In the genomic region with DNA sequence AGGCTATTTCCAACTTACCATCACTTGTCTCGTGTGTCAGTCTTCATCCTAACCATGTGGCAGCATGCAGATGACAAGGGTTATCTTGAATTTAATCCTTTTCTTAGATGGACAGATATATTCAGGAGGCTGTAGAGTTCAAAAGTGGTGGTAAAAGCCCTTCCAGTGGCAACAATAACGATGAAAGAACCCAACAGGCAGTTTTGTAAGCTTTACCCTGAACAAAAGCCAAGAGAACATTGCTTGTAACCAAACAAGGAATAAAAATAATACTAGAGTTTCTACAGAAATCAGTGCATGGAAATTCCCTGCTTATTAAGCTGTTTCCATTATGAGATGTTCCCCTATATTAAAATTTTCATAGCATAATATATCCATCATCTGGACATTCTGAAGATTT, we compare ENCODE assay signal across 23 cellular contexts.
DNase-seq lines count a peak whose midpoint lies in the region; ATAC-seq and TF ChIP-seq lines count a peak whose summit lies in the region.
"Had no signal": no experiment of that assay in that cellular context is flagged by ENCODE, and none has a peak within 500 bp of the region (broad histone marks: within the 10 kb centered on the region; RNA-seq: fewer than 3 reads in every experiment).

No MANE protein-coding gene starts in this region.

- H3K79me2 ChIP-seq in osteoblast (ENCODE audit: insufficient read depth, low read length) = peaks cover 6% of the 10 kb centered on the region

- H3K4me1 Mint-ChIP-seq in MCF 10A (ENCODE audit: insufficient read depth, unreplicated experiment) = peaks cover 14% of the 10 kb centered on the region
- H3K4me1 Mint-ChIP-seq: naive thymus-derived CD8-positive, alpha-beta T cell had no signal

- TF ChIP-seq EP300 in ovary (IDR thresholded peaks at IDR 0.05) = no peak

- H3K27me3 ChIP-seq in breast epithelium (no peaks in the 10 kb centered on the region), osteoblast (ENCODE audit: insufficient read depth, low read length) (no peaks in the 10 kb centered on the region), vagina (no peaks in the 10 kb centered on the region), ovary (no peaks in the 10 kb centered on the region)
- H3K27me3 ChIP-seq: cardiac muscle cell, dorsolateral prefrontal cortex, heart right ventricle, right atrium auricular region, thyroid gland had no signal

- POLR2A ChIA-PET in MCF 10A (lab: Yijun Ruan, JAX) = interaction anchor here (0.8 to 2.4 kb wide), 5 partner anchors 9 to 205 kb away, joined by 3 to 7 read pairs (median 4); no protein-coding TSS in a partner anchor

- H3K36me3 ChIP-seq in breast epithelium (no peaks in the 10 kb centered on the region), osteoblast (ENCODE audit: insufficient read depth, low read length) (no peaks in the 10 kb centered on the region), vagina (no peaks in the 10 kb centered on the region), ovary (no peaks in the 10 kb centered on the region)
- H3K36me3 ChIP-seq: cardiac muscle cell, heart right ventricle, right atrium auricular region, thyroid gland had no signal

- TF ChIP-seq POLR2A in breast epithelium (IDR thresholded peaks at IDR 0.05) = no peak
- no peak for TF ChIP-seq POLR2A in vagina (IDR thresholded peaks at IDR 0.05)
- TF ChIP-seq POLR2A in ovary (IDR thresholded peaks at IDR 0.05) = no peak

- no peaks in the 10 kb centered on the region for H3K9me3 Mint-ChIP-seq in MCF 10A (ENCODE audit: unreplicated experiment)
- H3K9me3 Mint-ChIP-seq: activated T-cell treated with anti-CD3 and anti-CD28 coated beads, Interleukin-2, amount 50 U/mL, for 24 hours; CD8-positive, alpha-beta T cell; naive thymus-derived CD8-positive, alpha-beta T cell had no signal

- no peak overlapping the region for H3K27ac ChIP-seq in breast epithelium
- peak overlapping the region; percentile 51 for H3K27ac ChIP-seq in osteoblast (ENCODE audit: low read depth, low read length)
- H3K27ac ChIP-seq in vagina = peak overlapping the region; percentile 46
- H3K27ac ChIP-seq in ovary = no peak overlapping the region
- H3K27ac ChIP-seq: 22Rv1, cardiac muscle cell had no signal

- DNase-seq in MCF 10A (ENCODE audit: unreplicated experiment) (no peak), breast epithelium (ENCODE audit: low spot score in 2 of 2) (no peak), choroid plexus epithelial cell (ENCODE audit: low read depth) (peak; percentile 54), osteoblast (ENCODE audit: insufficient read length, low spot score, missing footprints) (no peak), vagina (ENCODE audit: extremely low spot score in 2 of 2) (no peak), NCI-H526 (lab: John Stamatoyannopoulos, UW) (no peak), ovary (no peak)
- DNase-seq: activated CD4-positive, alpha-beta T cell treated with anti-CD3 and anti-CD28 coated beads for 4 hours; activated T-cell treated with anti-CD3 and anti-CD28 coated beads, Interleukin-2, amount 50 U/mL, for 24 hours; AML-193; CD8-positive, alpha-beta T cell; dorsolateral prefrontal cortex; heart right ventricle; naive thymus-derived CD8-positive, alpha-beta T cell; NCI-H1694; NCI-H524 treated with DMSO at 0.1 percent for 48 hours; stimulated activated naive CD8-positive, alpha-beta T cell treated with anti-CD3 and anti-CD28 coated beads, Interleukin-15, Interleukin-2, amounts not matched to agents 100 U/mL and 50 U/mL, for 24 hours; T-helper 2 cell; thyroid gland had no signal

- ATAC-seq in HG03280 (IDR thresholded peaks at IDR 0.05; ENCODE audit: unreplicated experiment) = no peak
- ATAC-seq: CD8-positive, alpha-beta T cell; naive thymus-derived CD8-positive, alpha-beta T cell; stimulated activated naive CD8-positive, alpha-beta T cell treated with anti-CD3 and anti-CD28 coated beads, Interleukin-15, Interleukin-2, amounts not matched to agents 100 U/mL and 50 U/mL, for 24 hours had no signal

- H3K27ac Mint-ChIP-seq in MCF 10A (ENCODE audit: low read depth, unreplicated experiment) = peak overlapping the region; percentile 93
- H3K27ac Mint-ChIP-seq: activated T-cell treated with anti-CD3 and anti-CD28 coated beads, Interleukin-2, amount 50 U/mL, for 24 hours; CD8-positive, alpha-beta T cell; naive thymus-derived CD8-positive, alpha-beta T cell had no signal

- H4K20me1 ChIP-seq in osteoblast (ENCODE audit: insufficient read depth, low read length) = no peaks in the 10 kb centered on the region

- H3K4me3 ChIP-seq in breast epithelium = no peak overlapping the region
- no peak overlapping the region for H3K4me3 ChIP-seq in choroid plexus epithelial cell (ENCODE audit: low read depth, low read length)
- H3K4me3 ChIP-seq in osteoblast (ENCODE audit: insufficient read depth, low read length) = no peak overlapping the region
- H3K4me3 ChIP-seq in vagina = no peak overlapping the region
- H3K4me3 ChIP-seq in ovary = no peak overlapping the region
- H3K4me3 ChIP-seq: cardiac muscle cell, dorsolateral prefrontal cortex, heart right ventricle, right atrium auricular region, thyroid gland had no signal

- H2AFZ ChIP-seq in osteoblast (ENCODE audit: low read length) = peak overlapping the region; percentile 16

- WGBS in ovary, 3 donors = 47 to 66% (median 54%) methylated on average over 2 of the region's 2 CpGs

- intact Hi-C loops in MCF 10A (cut with micrococcal nuclease) = no loop called here
- intact Hi-C loops in breast epithelium (cut with DNase I; ENCODE audit: low total_unique reads) = no loop called here
- intact Hi-C loops in vagina (cut with DNase I) = no loop called here
- intact Hi-C loops in ovary (cut with DNase I) = no loop called here

- CTCF ChIA-PET in MCF 10A (lab: Yijun Ruan, JAX) = interaction anchor here (0.6 to 1.6 kb wide), 4 partner anchors 11 to 423 kb away, joined by 3 to 5 read pairs (median 4); no protein-coding TSS in a partner anchor

- H3K9me3 ChIP-seq in breast epithelium (no peaks in the 10 kb centered on the region), osteoblast (ENCODE audit: low read depth, low read length) (no peaks in the 10 kb centered on the region), vagina (no peaks in the 10 kb centered on the region), ovary (no peaks in the 10 kb centered on the region)
- H3K9me3 ChIP-seq: heart right ventricle, right atrium auricular region, thyroid gland had no signal

- no peaks in the 10 kb centered on the region for H3K36me3 Mint-ChIP-seq in MCF 10A (ENCODE audit: insufficient read depth, unreplicated experiment)
- H3K36me3 Mint-ChIP-seq: CD8-positive, alpha-beta T cell; naive thymus-derived CD8-positive, alpha-beta T cell had no signal

- H3K4me3 Mint-ChIP-seq in MCF 10A (ENCODE audit: unreplicated experiment) = no peak overlapping the region
- H3K4me3 Mint-ChIP-seq: activated T-cell treated with anti-CD3 and anti-CD28 coated beads, Interleukin-2, amount 50 U/mL, for 24 hours; CD8-positive, alpha-beta T cell; naive thymus-derived CD8-positive, alpha-beta T cell had no signal

- H3K27me3 Mint-ChIP-seq in MCF 10A (ENCODE audit: insufficient read depth, unreplicated experiment) = no peaks in the 10 kb centered on the region

- BruUV-seq in MCF 10A (replicated peaks; lab: Mats Ljungman, UMichigan) = no TSS peak

- H3K4me2 ChIP-seq in osteoblast (ENCODE audit: insufficient read depth, low read length) = no peak overlapping the region

- H3K4me1 ChIP-seq in breast epithelium = no peaks in the 10 kb centered on the region
- H3K4me1 ChIP-seq in osteoblast (ENCODE audit: insufficient read depth, low read length) = peaks cover 30% of the 10 kb centered on the region
- H3K4me1 ChIP-seq in vagina = peaks cover 21% of the 10 kb centered on the region
- no peaks in the 10 kb centered on the region for H3K4me1 ChIP-seq in ovary (ENCODE audit: insufficient read depth)

- TF ChIP-seq CTCF in MCF 10A (IDR thresholded peaks at IDR 0.05; ENCODE audit: unreplicated experiment) = no peak
- TF ChIP-seq CTCF in breast epithelium (IDR thresholded peaks at IDR 0.05) = no peak
- no peak for TF ChIP-seq CTCF in choroid plexus epithelial cell (conservative IDR thresholded peaks at IDR 0.05; ENCODE audit: low read depth, low read length)
- no peak for TF ChIP-seq CTCF in osteoblast (IDR thresholded peaks at IDR 0.05; ENCODE audit: extremely low read depth, low read depth, low read length)
- TF ChIP-seq CTCF in vagina (IDR thresholded peaks at IDR 0.05) = no peak
- TF ChIP-seq CTCF in ovary (IDR thresholded peaks at IDR 0.05) = no peak

Comparison
In these comparisons a context has a peak if more than half of its experiments do, and no peak if none do; other contexts are left out.
1. H3K27ac ChIP-seq: peak in osteoblast (single experiment) and vagina (single experiment); none in breast epithelium (0 of 2) and ovary (0 of 2).